2 cellular contexts compared by ENCODE assay signal in the genomic region with DNA sequence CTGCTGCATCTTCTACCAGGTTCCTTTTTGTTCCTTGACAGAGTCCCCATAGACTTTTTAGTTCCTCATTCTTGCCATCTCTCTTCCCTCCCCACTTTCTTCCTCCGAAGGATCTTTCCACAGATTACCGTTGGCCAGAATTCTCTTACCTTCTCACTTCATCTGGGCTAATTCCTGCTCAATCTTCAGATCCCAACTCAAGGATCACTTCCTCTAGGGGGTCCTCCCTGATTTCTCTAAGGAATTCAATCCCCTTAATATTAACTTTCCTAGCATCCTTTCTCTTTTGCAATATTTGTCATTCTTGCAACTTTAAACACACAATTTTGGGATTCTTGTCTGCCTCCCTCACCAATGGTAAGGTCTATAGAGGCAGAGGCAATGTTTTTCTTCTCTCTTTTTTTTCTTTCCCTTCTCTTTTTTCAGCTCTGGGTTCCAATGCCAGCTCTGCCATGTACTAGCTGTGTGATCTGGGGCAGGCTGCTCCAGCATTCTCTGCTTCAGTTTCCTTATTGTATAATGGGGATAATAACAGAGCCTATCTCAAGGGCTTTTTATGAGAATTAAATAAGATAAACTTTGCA.
TF ChIP-seq lines count a peak whose summit lies in the region.

No MANE protein-coding gene starts in this region.

TF ChIP-seq in IMR-90, 13 proteins besides CTCF, POLR2A, EP300 and RAD21:
- TF ChIP-seq MAFK (IDR thresholded peaks at IDR 0.05; ENCODE audit: low read depth, low read length), result no peak
- TF ChIP-seq BHLHE40 (IDR thresholded peaks at IDR 0.05; ENCODE audit: low read depth, low read length), result no peak
- no peak for TF ChIP-seq SMC3 (IDR thresholded peaks at IDR 0.05; ENCODE audit: low read depth, low read length)
- no peak for TF ChIP-seq CHD1 (IDR thresholded peaks at IDR 0.05; ENCODE audit: low read depth, low read length)
- no peak for TF ChIP-seq MXI1 (IDR thresholded peaks at IDR 0.05; ENCODE audit: borderline replicate concordance, low read depth, low read length)
- no peak for TF ChIP-seq RFX5 (IDR thresholded peaks at IDR 0.05; ENCODE audit: low read depth, low read length)
- TF ChIP-seq MAZ (IDR thresholded peaks at IDR 0.05; ENCODE audit: borderline replicate concordance, low read depth, low read length), result no peak
- no peak for TF ChIP-seq FOS (IDR thresholded peaks at IDR 0.05; ENCODE audit: low read depth, low read length)
- TF ChIP-seq, protein P1, sequence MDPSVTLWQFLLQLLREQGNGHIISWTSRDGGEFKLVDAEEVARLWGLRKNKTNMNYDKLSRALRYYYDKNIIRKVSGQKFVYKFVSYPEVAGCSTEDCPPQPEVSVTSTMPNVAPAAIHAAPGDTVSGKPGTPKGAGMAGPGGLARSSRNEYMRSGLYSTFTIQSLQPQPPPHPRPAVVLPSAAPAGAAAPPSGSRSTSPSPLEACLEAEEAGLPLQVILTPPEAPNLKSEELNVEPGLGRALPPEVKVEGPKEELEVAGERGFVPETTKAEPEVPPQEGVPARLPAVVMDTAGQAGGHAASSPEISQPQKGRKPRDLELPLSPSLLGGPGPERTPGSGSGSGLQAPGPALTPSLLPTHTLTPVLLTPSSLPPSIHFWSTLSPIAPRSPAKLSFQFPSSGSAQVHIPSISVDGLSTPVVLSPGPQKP (IDR thresholded peaks at IDR 0.05; ENCODE audit: borderline replicate concordance, low read depth, low read length), result no peak
TF ChIP-seq in IMR-90: peak in this region for 0.

TF ChIP-seq in SK-N-SH treated with all-trans-retinoic acid at 6 μM for 48 hours, 23 proteins besides CTCF, POLR2A, EP300 and RAD21:
- TF ChIP-seq ZNF565 (CRISPR knock-in tag; conservative IDR thresholded peaks at IDR 0.05; ENCODE audit: low read depth), result no peak
- peak; percentile 67; the same call in 1 of the 2 replicates for TF ChIP-seq ZFP3 (CRISPR knock-in tag; IDR thresholded peaks at IDR 0.05)
- TF ChIP-seq ZFP30 (CRISPR knock-in tag; IDR thresholded peaks at IDR 0.05), result no peak
- no peak for TF ChIP-seq TCF4 (CRISPR knock-in tag; IDR thresholded peaks at IDR 0.05; ENCODE audit: borderline replicate concordance)
